In the genomic region with DNA sequence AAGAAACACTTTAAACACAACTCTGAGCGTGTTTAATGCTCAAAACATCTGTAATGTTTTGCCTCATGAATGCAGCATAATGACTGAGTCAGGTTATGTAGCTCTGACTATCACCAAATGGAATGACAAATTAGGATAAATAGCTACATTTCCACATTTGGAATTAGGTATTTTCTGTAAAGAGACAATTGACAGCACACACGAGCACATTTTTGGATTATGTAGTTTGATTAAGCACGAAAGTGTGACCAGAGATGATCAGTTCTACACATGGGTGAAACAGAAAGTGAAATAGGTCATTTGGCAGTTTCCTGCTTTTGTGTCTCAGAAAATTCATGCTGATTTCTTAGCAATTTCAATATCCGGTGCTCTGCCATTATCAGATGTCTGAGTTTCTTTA, we compare ENCODE assay signal across 9 cellular contexts. TPM values are rescaled to one million over a fixed set of nuclear protein-coding genes. Genes with fewer than 3 reads are reported as not detected.
DNase-seq lines count a peak whose midpoint lies in the region; ATAC-seq and FAIRE-seq lines count a peak whose summit lies in the region.
"Had no signal": no experiment of that assay in that cellular context is flagged by ENCODE, and none has a peak within 500 bp of the region (broad histone marks: within the 10 kb centered on the region; RNA-seq: fewer than 3 reads in every experiment).

No MANE protein-coding gene starts in this region.

- H4K20me1 ChIP-seq in BLaER1 treated with 17β-estradiol and CSF1 and Interleukin-3, amounts not matched to agents 10 nM and 100 nM = peaks cover 0 to 7% (median 0%) of the 10 kb centered on the region in 11 experiments; a peak in 3 of 22 replicates

- no peaks in the 10 kb centered on the region for H3K27me3 ChIP-seq in BLaER1 treated with 17β-estradiol and CSF1 and Interleukin-3, amounts not matched to agents 10 nM and 100 nM

- H3K27ac ChIP-seq in BLaER1 treated with 17β-estradiol and CSF1 and Interleukin-3, amounts not matched to agents 10 nM and 100 nM = peak overlapping the region in 8 of 11 experiments; percentile 46 to 77 (median 55); a peak in 15 of 22 replicates
- H3K27ac ChIP-seq in substantia nigra (ENCODE audit: low read depth, low read length, poor library complexity, severe bottlenecking) = no peak overlapping the region
- H3K27ac ChIP-seq: parathyroid adenoma had no signal

- ATAC-seq in HG03135 (IDR thresholded peaks at IDR 0.05; ENCODE audit: unreplicated experiment) = peak; percentile 87
- peak; percentile 74 to 80 for ATAC-seq in activated naive CD4-positive, alpha-beta T cell treated with anti-CD3 and anti-CD28 coated beads, Interleukin-2, amount 50 U/mL, for 72 hours

- 0 out of 22 replicates have a peak, but pooled peaks cover 0 to 4% (median 0%) of the 10 kb centered on the region in 11 experiments for H3K9me3 ChIP-seq in BLaER1 treated with 17β-estradiol and CSF1 and Interleukin-3, amounts not matched to agents 10 nM and 100 nM (replicated peaks in 1 of 11)

- H3K36me3 ChIP-seq in BLaER1 treated with 17β-estradiol and CSF1 and Interleukin-3, amounts not matched to agents 10 nM and 100 nM = peaks cover 59 to 82% (median 72%) of the 10 kb centered on the region in 11 experiments

- peaks cover 18 to 49% (median 39%) of the 10 kb centered on the region in 10 experiments for H3K4me1 ChIP-seq in BLaER1 treated with 17β-estradiol and CSF1 and Interleukin-3, amounts not matched to agents 10 nM and 100 nM

- peak overlapping the region in 6 of 11 experiments; percentile 1 to 47 (median 36); a peak in 7 of 22 replicates for H3K9ac ChIP-seq in BLaER1 treated with 17β-estradiol and CSF1 and Interleukin-3, amounts not matched to agents 10 nM and 100 nM
- H3K9ac ChIP-seq: parathyroid adenoma had no signal

- H3K4me3 ChIP-seq in BLaER1 treated with 17β-estradiol and CSF1 and Interleukin-3, amounts not matched to agents 10 nM and 100 nM = no peak overlapping the region

- DNase-seq in GM19239 (ENCODE audit: insufficient read length, low spot score) = peak; percentile 70
- DNase-seq in activated naive CD4-positive, alpha-beta T cell treated with anti-CD3 and anti-CD28 coated beads, Interleukin-2, amount 50 U/mL, for 72 hours (ENCODE audit: low spot score in 2 of 2) = no peak
- no peak for DNase-seq in hippocampal formation (lab: John Stamatoyannopoulos, UW)
- no peak for DNase-seq in substantia nigra (lab: John Stamatoyannopoulos, UW)
- no peak for DNase-seq in stimulated activated CD8-positive, alpha-beta memory T cell treated with anti-CD3 and anti-CD28 coated beads, Interleukin-4, amount 100 ng/mL, for 48 hours
- DNase-seq in activated CD8-positive, alpha-beta memory T cell treated with anti-CD3 and anti-CD28 coated beads, Interleukin-2, amount 50 U/mL, for 48 hours = no peak

- peak overlapping the region; percentile 36 to 67 (median 51) for H3K4me2 ChIP-seq in BLaER1 treated with 17β-estradiol and CSF1 and Interleukin-3, amounts not matched to agents 10 nM and 100 nM

- peak; percentile 86 for FAIRE-seq in GM19239 (lab: Jason Lieb, UNC)

- no peaks in the 10 kb centered on the region for H3K9me3 Mint-ChIP-seq in activated naive CD4-positive, alpha-beta T cell treated with anti-CD3 and anti-CD28 coated beads, Interleukin-2, amount 50 U/mL, for 72 hours

- H3K36me3 Mint-ChIP-seq in activated naive CD4-positive, alpha-beta T cell treated with anti-CD3 and anti-CD28 coated beads, Interleukin-2, amount 50 U/mL, for 72 hours = peaks cover 23 to 55% of the 10 kb centered on the region in 2 donors

- peak overlapping the region; percentile 60 to 74 for H3K27ac Mint-ChIP-seq in activated naive CD4-positive, alpha-beta T cell treated with anti-CD3 and anti-CD28 coated beads, Interleukin-2, amount 50 U/mL, for 72 hours

RNA-seq across cellular contexts. Expression of a gene that starts 29.0 kb away (rescaled TPM):
- total RNA-seq in activated naive CD4-positive, alpha-beta T cell treated with anti-CD3 and anti-CD28 coated beads, Interleukin-2, amount 50 U/mL, for 72 hours = 10 to 100 TPM; 68.6 to 92.9 TPM
